ENCODE assay signal across 16 cellular contexts in genomic region chr1:58887059-58887458, GRCh38.
A peak's percentile ranks its signal among the peaks of the same experiment; 100 is the strongest.
DNase-seq lines count a peak whose midpoint lies in the region; ATAC-seq, FAIRE-seq and TF ChIP-seq lines count a peak whose summit lies in the region.
"Had no signal": no experiment of that assay in that cellular context is flagged by ENCODE, and none has a peak within 500 bp of the region (broad histone marks: within the 10 kb centered on the region; RNA-seq: fewer than 3 reads in every experiment).

No MANE protein-coding gene starts in this region.

- intact Hi-C loops in activated CD8-positive, alpha-beta T cell treated with anti-CD3 and anti-CD28 coated beads for 36 hours (cut with micrococcal nuclease): no loop called here

- H3K27me3 ChIP-seq in upper lobe of left lung: no peaks in the 10 kb centered on the region
- H3K27me3 ChIP-seq: ovary had no signal

- no peak for ATAC-seq in activated CD8-positive, alpha-beta T cell treated with anti-CD3 and anti-CD28 coated beads, Interleukin-2, amount 10 ng/mL, durations not matched to agents 7 days and 5 days
- ATAC-seq in activated CD8-positive, alpha-beta T cell treated with anti-CD3 and anti-CD28 coated beads for 36 hours: no peak
- no peak for ATAC-seq in upper lobe of left lung (ENCODE audit: low FRiP score in 2 of 2)
- no peak for ATAC-seq in stimulated activated naive CD8-positive, alpha-beta T cell treated with anti-CD3 and anti-CD28 coated beads, Interleukin-15, amount 100 ng/mL, for 72 hours
- ATAC-seq: activated CD4-positive, CD25-positive, alpha-beta regulatory T cell treated with anti-CD3 and anti-CD28 coated beads, Interleukin-2, amount 50 U/mL, for 24 hours had no signal

- H3K36me3 ChIP-seq in upper lobe of left lung: no peaks in the 10 kb centered on the region
- H3K36me3 ChIP-seq: ovary had no signal

- no peak for FAIRE-seq in HTR-8/SVneo (lab: Jason Lieb, UNC)
- FAIRE-seq: urothelium cell line had no signal

- H3K4me3 ChIP-seq in fibroblast of pulmonary artery (replicated peaks; ENCODE audit: low read depth, low read length) (no peak overlapping the region), upper lobe of left lung (no peak overlapping the region)
- H3K4me3 ChIP-seq: ovary had no signal

- H3K27me3 Mint-ChIP-seq in activated CD8-positive, alpha-beta T cell treated with anti-CD3 and anti-CD28 coated beads, Interleukin-2, amount 10 ng/mL, durations not matched to agents 7 days and 5 days (ENCODE audit: low read depth): no peaks in the 10 kb centered on the region
- H3K27me3 Mint-ChIP-seq in activated CD8-positive, alpha-beta T cell treated with anti-CD3 and anti-CD28 coated beads for 36 hours: no peaks in the 10 kb centered on the region
- no peaks in the 10 kb centered on the region for H3K27me3 Mint-ChIP-seq in nephron (ENCODE audit: low read depth)
- H3K27me3 Mint-ChIP-seq in chondrocyte (ENCODE audit: low read depth): no peaks in the 10 kb centered on the region
- H3K27me3 Mint-ChIP-seq in stimulated activated naive CD8-positive, alpha-beta T cell treated with anti-CD3 and anti-CD28 coated beads, Interleukin-15, amount 100 ng/mL, for 72 hours: no peaks in the 10 kb centered on the region

- H3K27ac Mint-ChIP-seq in activated CD8-positive, alpha-beta T cell treated with anti-CD3 and anti-CD28 coated beads, Interleukin-2, amount 10 ng/mL, durations not matched to agents 7 days and 5 days: peak overlapping the region; percentile 22
- no peak overlapping the region for H3K27ac Mint-ChIP-seq in activated CD8-positive, alpha-beta T cell treated with anti-CD3 and anti-CD28 coated beads for 36 hours
- peak overlapping the region in 2 of 3 experiments; percentile 6 to 36 for H3K27ac Mint-ChIP-seq in nephron
- no peak overlapping the region for H3K27ac Mint-ChIP-seq in chondrocyte (ENCODE audit: unreplicated experiment)
- H3K27ac Mint-ChIP-seq in stimulated activated naive CD8-positive, alpha-beta T cell treated with anti-CD3 and anti-CD28 coated beads, Interleukin-15, amount 100 ng/mL, for 72 hours: no peak overlapping the region
- H3K27ac Mint-ChIP-seq: activated naive CD4-positive, alpha-beta T cell treated with anti-CD3 and anti-CD28 coated beads, Interleukin-2, amount 10 ng/mL, durations not matched to agents 7 days and 5 days had no signal

- no peaks in the 10 kb centered on the region for H3K9me3 Mint-ChIP-seq in activated CD8-positive, alpha-beta T cell treated with anti-CD3 and anti-CD28 coated beads, Interleukin-2, amount 10 ng/mL, durations not matched to agents 7 days and 5 days (ENCODE audit: insufficient read depth)
- H3K9me3 Mint-ChIP-seq in activated CD8-positive, alpha-beta T cell treated with anti-CD3 and anti-CD28 coated beads for 36 hours: no peaks in the 10 kb centered on the region
- H3K9me3 Mint-ChIP-seq in nephron (no peaks in the 10 kb centered on the region), chondrocyte (ENCODE audit: low read depth) (no peaks in the 10 kb centered on the region)
- peaks cover 0 to 9% of the 10 kb centered on the region in 2 donors for H3K9me3 Mint-ChIP-seq in stimulated activated naive CD8-positive, alpha-beta T cell treated with anti-CD3 and anti-CD28 coated beads, Interleukin-15, amount 100 ng/mL, for 72 hours

- CTCF ChIA-PET in activated CD8-positive, alpha-beta T cell treated with anti-CD3 and anti-CD28 coated beads, Interleukin-2, amount 10 ng/mL, durations not matched to agents 7 days and 5 days (lab: Charles Lee): no interaction called here
- CTCF ChIA-PET in activated CD8-positive, alpha-beta T cell treated with anti-CD3 and anti-CD28 coated beads for 36 hours (lab: Charles Lee): no interaction called here

- H3K4me1 Mint-ChIP-seq in activated CD8-positive, alpha-beta T cell treated with anti-CD3 and anti-CD28 coated beads, Interleukin-2, amount 10 ng/mL, durations not matched to agents 7 days and 5 days (ENCODE audit: low read depth): peaks cover 48% of the 10 kb centered on the region
- peaks cover 47% of the 10 kb centered on the region for H3K4me1 Mint-ChIP-seq in activated CD8-positive, alpha-beta T cell treated with anti-CD3 and anti-CD28 coated beads for 36 hours (ENCODE audit: low read depth)
- peaks cover 58% of the 10 kb centered on the region for H3K4me1 Mint-ChIP-seq in nephron
- peaks cover 40% of the 10 kb centered on the region for H3K4me1 Mint-ChIP-seq in chondrocyte (ENCODE audit: low read depth)
- peaks cover 51% of the 10 kb centered on the region for H3K4me1 Mint-ChIP-seq in stimulated activated naive CD8-positive, alpha-beta T cell treated with anti-CD3 and anti-CD28 coated beads, Interleukin-15, amount 100 ng/mL, for 72 hours

- no peaks in the 10 kb centered on the region for H3K9me3 ChIP-seq in upper lobe of left lung
- H3K9me3 ChIP-seq: ovary had no signal

- DNase-seq in activated CD8-positive, alpha-beta T cell treated with anti-CD3 and anti-CD28 coated beads, Interleukin-2, amount 10 ng/mL, durations not matched to agents 7 days and 5 days: no peak
- DNase-seq in activated CD8-positive, alpha-beta T cell treated with anti-CD3 and anti-CD28 coated beads for 36 hours: no peak
- DNase-seq in fibroblast of pulmonary artery (ENCODE audit: low read depth): peak; percentile 51
- DNase-seq in upper lobe of left lung: no peak
- DNase-seq in chondrocyte (ENCODE audit: low spot score): no peak
- DNase-seq in stimulated activated naive CD8-positive, alpha-beta T cell treated with anti-CD3 and anti-CD28 coated beads, Interleukin-15, amount 100 ng/mL, for 72 hours: no peak
- no peak for DNase-seq in HTR-8/SVneo (ENCODE audit: insufficient read length, low spot score)
- DNase-seq: activated CD8-positive, alpha-beta memory T cell treated with anti-CD3 and anti-CD28 coated beads, Interleukin-2, amount 50 U/mL, for 4 hours; activated naive CD4-positive, alpha-beta T cell treated with anti-CD3 and anti-CD28 coated beads, Interleukin-2, amount 10 ng/mL, durations not matched to agents 7 days and 5 days; cerebellar nuclear complex; mammary epithelial cell; NCI-H2081; ovary had no signal

- TF ChIP-seq CTCF in activated CD8-positive, alpha-beta T cell treated with anti-CD3 and anti-CD28 coated beads for 36 hours (IDR thresholded peaks at IDR 0.05): no peak
- TF ChIP-seq CTCF in fibroblast of pulmonary artery (IDR thresholded peaks at IDR 0.05; ENCODE audit: low read length, missing control alignments) (no peak), nephron (IDR thresholded peaks at IDR 0.05; ENCODE audit: unreplicated experiment in 3 of 3) (no peak), upper lobe of left lung (IDR thresholded peaks at IDR 0.05) (no peak), chondrocyte (IDR thresholded peaks at IDR 0.05) (no peak)

- peaks cover 50 to 65% (median 55%) of the 10 kb centered on the region in 4 donors for H3K4me1 ChIP-seq in upper lobe of left lung

- POLR2A ChIA-PET in activated CD8-positive, alpha-beta T cell treated with anti-CD3 and anti-CD28 coated beads, Interleukin-2, amount 10 ng/mL, durations not matched to agents 7 days and 5 days (lab: Charles Lee): no interaction called here
- POLR2A ChIA-PET in activated CD8-positive, alpha-beta T cell treated with anti-CD3 and anti-CD28 coated beads for 36 hours (lab: Charles Lee): no interaction called here

- TF ChIP-seq EP300 in upper lobe of left lung (IDR thresholded peaks at IDR 0.05): peak in 1 of 4 donors; percentile 13

- no peaks in the 10 kb centered on the region for H3K36me3 Mint-ChIP-seq in activated CD8-positive, alpha-beta T cell treated with anti-CD3 and anti-CD28 coated beads, Interleukin-2, amount 10 ng/mL, durations not matched to agents 7 days and 5 days (ENCODE audit: low read depth)
- H3K36me3 Mint-ChIP-seq in activated CD8-positive, alpha-beta T cell treated with anti-CD3 and anti-CD28 coated beads for 36 hours (ENCODE audit: low read depth): no peaks in the 10 kb centered on the region
- H3K36me3 Mint-ChIP-seq in nephron (ENCODE audit: low read depth) (no peaks in the 10 kb centered on the region), chondrocyte (ENCODE audit: low read depth) (no peaks in the 10 kb centered on the region)

- H3K27ac ChIP-seq in upper lobe of left lung: peak overlapping the region in 3 of 4 donors; percentile 4 to 84 (median 83)
- H3K27ac ChIP-seq: ovary had no signal

- no peak overlapping the region for H3K4me3 Mint-ChIP-seq in activated CD8-positive, alpha-beta T cell treated with anti-CD3 and anti-CD28 coated beads, Interleukin-2, amount 10 ng/mL, durations not matched to agents 7 days and 5 days
- H3K4me3 Mint-ChIP-seq in activated CD8-positive, alpha-beta T cell treated with anti-CD3 and anti-CD28 coated beads for 36 hours: no peak overlapping the region
- H3K4me3 Mint-ChIP-seq in nephron (no peak overlapping the region), chondrocyte (ENCODE audit: unreplicated experiment) (no peak overlapping the region)
- H3K4me3 Mint-ChIP-seq in stimulated activated naive CD8-positive, alpha-beta T cell treated with anti-CD3 and anti-CD28 coated beads, Interleukin-15, amount 100 ng/mL, for 72 hours: no peak overlapping the region
- H3K4me3 Mint-ChIP-seq: activated naive CD4-positive, alpha-beta T cell treated with anti-CD3 and anti-CD28 coated beads, Interleukin-2, amount 10 ng/mL, durations not matched to agents 7 days and 5 days had no signal

- TF ChIP-seq POLR2A in upper lobe of left lung (IDR thresholded peaks at IDR 0.05): no peak

Comparison
In these comparisons a context has a peak if more than half of its experiments do, and no peak if none do; other contexts are left out.
1. H3K27ac Mint-ChIP-seq: peak in activated CD8-positive, alpha-beta T cell treated with anti-CD3 and anti-CD28 coated beads, Interleukin-2, amount 10 ng/mL, durations not matched to agents 7 days and 5 days (single experiment) and nephron (2 of 3); none in activated CD8-positive, alpha-beta T cell treated with anti-CD3 and anti-CD28 coated beads for 36 hours (single experiment), chondrocyte (single experiment) and stimulated activated naive CD8-positive, alpha-beta T cell treated with anti-CD3 and anti-CD28 coated beads, Interleukin-15, amount 100 ng/mL, for 72 hours (0 of 2).